Comparison of ENCODE assay signal across 8 cellular contexts in the genomic region with DNA sequence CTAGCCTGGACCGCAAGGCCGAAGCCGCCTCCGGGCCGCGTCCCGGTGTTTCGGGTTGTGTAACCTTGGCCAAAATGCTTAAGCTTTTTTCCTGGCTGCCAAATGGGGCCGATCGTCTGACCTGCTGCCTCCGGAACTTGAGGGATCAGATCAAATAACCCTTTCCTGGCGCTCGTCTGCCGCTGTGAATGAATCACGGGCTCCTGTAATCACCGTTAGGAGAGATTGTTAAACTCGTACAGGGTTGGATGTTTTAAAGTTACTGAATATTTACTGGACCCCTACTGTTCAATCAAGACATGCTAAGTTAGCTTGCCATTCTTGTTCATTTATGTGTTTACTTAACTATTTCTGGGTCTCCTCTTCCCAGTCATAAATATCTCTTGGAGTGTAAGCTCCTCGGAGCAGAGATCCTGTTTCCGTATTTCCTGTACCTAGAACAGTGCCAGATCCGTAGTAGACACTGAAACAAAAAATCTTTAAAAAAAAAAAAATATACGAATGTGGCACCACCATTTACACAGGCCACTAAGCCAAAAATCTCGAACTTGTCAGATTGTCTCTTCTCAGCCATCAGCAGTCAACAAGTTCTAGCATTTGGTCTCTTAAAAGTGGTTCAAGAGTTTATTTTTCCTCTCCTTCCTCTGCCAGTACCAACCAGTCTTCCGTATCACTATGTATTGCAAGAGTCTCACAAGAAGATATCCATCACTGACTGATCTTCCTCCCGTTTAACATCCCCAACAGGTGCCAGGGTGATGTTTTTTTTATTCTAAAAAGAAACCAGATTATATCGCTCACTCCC. TPM values are rescaled to one million over a fixed set of nuclear protein-coding genes. Genes with fewer than 3 reads are reported as not detected.
DNase-seq lines count a peak whose midpoint lies in the region; ATAC-seq, FAIRE-seq and TF ChIP-seq lines count a peak whose summit lies in the region.

No MANE protein-coding gene starts in this region.

- DNase-seq in DMS53 treated with DMSO at 0.1 percent for 48 hours (lab: John Stamatoyannopoulos, UW; ENCODE audit: unreplicated experiment), result peak; percentile 72
- DNase-seq in PC-3, result peak; percentile 68
- peak; percentile 74 for DNase-seq in bronchial epithelial cell (ENCODE audit: low read depth)
- DNase-seq in kidney, result no peak
- peak; percentile 4 to 30 (median 11) for DNase-seq in stimulated activated CD4-positive, alpha-beta T cell treated with anti-CD3 and anti-CD28 coated beads, TNF-alpha, amount 100 ng/mL, for 24 hours (ENCODE audit: low read depth in 3 of 3)
- no peak for DNase-seq in iPS-NIHi7 (ENCODE audit: extremely low spot score)
- no peak for DNase-seq in SIG-M5 treated with dmso at 0.1 percent for 504 hours (lab: John Stamatoyannopoulos, UW; ENCODE audit: unreplicated experiment)

- H3K79me2 ChIP-seq in PC-3 (ENCODE audit: low read length), result peaks cover 42% of the 10 kb centered on the region

- no peaks in the 10 kb centered on the region for H3K9me2 ChIP-seq in PC-3 (replicated peaks; ENCODE audit: low read length)

- H3K36me3 ChIP-seq in PC-3 (ENCODE audit: low read depth, low read length) (no peaks in the 10 kb centered on the region), bronchial epithelial cell (ENCODE audit: control insufficient read depth, insufficient read depth, low read length) (no peaks in the 10 kb centered on the region), kidney (ENCODE audit: control insufficient read depth in 1 of 2, insufficient read depth in 2 of 2, low read length in 2 of 2) (no peaks in the 10 kb centered on the region)

- POLR2A ChIA-PET in PC-3 (lab: Charles Lee; ENCODE audit: unreplicated experiment), result interaction anchor here (0.6 kb wide), 1 partner anchor 182 kb away, joined by 6 read pairs; no protein-coding TSS in a partner anchor

- no peaks in the 10 kb centered on the region for H3F3A ChIP-seq in PC-3 (ENCODE audit: low read length, unreplicated experiment)

- H3K9ac ChIP-seq in PC-3 (ENCODE audit: low read length) (peak overlapping the region; percentile 67), kidney (ENCODE audit: low read length in 2 of 2) (peak overlapping the region; percentile 84 to 86)

- peak; percentile 6 for ATAC-seq in HG02938 (IDR thresholded peaks at IDR 0.05; ENCODE audit: unreplicated experiment)
- ATAC-seq in PC-3, result peak; percentile 60

- TF ChIP-seq CTCF in PC-3 (conservative IDR thresholded peaks at IDR 0.05; ENCODE audit: low read depth, low read length) (no peak), bronchial epithelial cell (IDR thresholded peaks at IDR 0.05; ENCODE audit: insufficient read depth, low read length, severe bottlenecking) (no peak), kidney (IDR thresholded peaks at IDR 0.05; ENCODE audit: borderline replicate concordance, extremely low read depth, insufficient read depth) (no peak)

- TSS peak; percentile 84 for BruUV-seq in PC-3 (replicated peaks; lab: Mats Ljungman, UMichigan)

- H2AFZ ChIP-seq in PC-3 (ENCODE audit: low read length), result peak overlapping the region; percentile 79

- no peaks in the 10 kb centered on the region for H3K27me3 ChIP-seq in PC-3 (ENCODE audit: low read length)
- no peaks in the 10 kb centered on the region for H3K27me3 ChIP-seq in bronchial epithelial cell (ENCODE audit: control insufficient read depth, insufficient read depth, low read length)

- no peak for FAIRE-seq in bronchial epithelial cell (lab: Jason Lieb, UNC)
- FAIRE-seq in kidney (lab: Jason Lieb, UNC), result no peak

- H3K27ac ChIP-seq in PC-3 (ENCODE audit: low read length) (peak overlapping the region; percentile 70), kidney (ENCODE audit: low read depth in 2 of 2, low read length in 2 of 2) (peak overlapping the region; percentile 92 to 96)

- CTCF ChIA-PET in PC-3 (lab: Charles Lee), result interaction anchor here (0.7 kb wide), 1 partner anchor 49 kb away, joined by 3 read pairs; no protein-coding TSS in a partner anchor

- H3K9me3 ChIP-seq in PC-3 (ENCODE audit: low read length) (no peaks in the 10 kb centered on the region), kidney (ENCODE audit: control insufficient read depth in 1 of 2, low read length in 2 of 2) (no peaks in the 10 kb centered on the region)

- H3K4me1 ChIP-seq in PC-3 (ENCODE audit: insufficient read depth, low read length), result peaks cover 19% of the 10 kb centered on the region; the same call in 1 of the 2 replicates
- H3K4me1 ChIP-seq in kidney (ENCODE audit: control insufficient read depth in 1 of 2, insufficient read depth in 1 of 2, low read depth in 1 of 2, low read length in 2 of 2), result peaks cover 7 to 17% of the 10 kb centered on the region in 2 donors

- H3K4me3 ChIP-seq in PC-3 (ENCODE audit: low read length) (peak overlapping the region; percentile 87), bronchial epithelial cell (ENCODE audit: low read depth, low read length) (peak overlapping the region; percentile 95), kidney (ENCODE audit: low read length in 2 of 2) (peak overlapping the region; percentile 67 to 89)

- H3K4me2 ChIP-seq in PC-3 (ENCODE audit: low read length), result peak overlapping the region; percentile 89

- intact Hi-C loops in PC-3 (cut with micrococcal nuclease), result loop anchor here (1.0 to 5.0 kb wide), 2 partner anchors 45 to 245 kb away; a partner anchor contains a TSS
- intact Hi-C loops in kidney (cut with DNase I), result no loop called here

- peaks cover 23% of the 10 kb centered on the region for H4K20me1 ChIP-seq in PC-3 (ENCODE audit: low read length)

RNA-seq across cellular contexts. Expression of a gene that starts 0.6 kb away (rescaled TPM):
- total RNA-seq in PC-3 (2014; rRNA removed) (39.2 and 47.0 TPM in 2 replicates), bronchial epithelial cell (121 and 145 TPM in 2 replicates), kidney (144 TPM)
- 42.7 TPM for polyA plus RNA-seq in kidney (ENCODE audit: insufficient read depth, low read depth, low replicate concordance)

Comparison
In these comparisons a context has a peak if more than half of its experiments do, and no peak if none do; other contexts are left out.
1. DNase-seq: peak in DMS53 treated with DMSO at 0.1 percent for 48 hours (single experiment), PC-3 (single experiment), bronchial epithelial cell (single experiment) and stimulated activated CD4-positive, alpha-beta T cell treated with anti-CD3 and anti-CD28 coated beads, TNF-alpha, amount 100 ng/mL, for 24 hours (3 of 3); none in kidney (single experiment), iPS-NIHi7 (single experiment) and SIG-M5 treated with dmso at 0.1 percent for 504 hours (single experiment).
2. Peak in every context shown above with its lines, with median percentiles within 50 percentile points of each other: H3K4me3 ChIP-seq.